Comparison of ENCODE assay signal across 1 cellular context in the genomic region with DNA sequence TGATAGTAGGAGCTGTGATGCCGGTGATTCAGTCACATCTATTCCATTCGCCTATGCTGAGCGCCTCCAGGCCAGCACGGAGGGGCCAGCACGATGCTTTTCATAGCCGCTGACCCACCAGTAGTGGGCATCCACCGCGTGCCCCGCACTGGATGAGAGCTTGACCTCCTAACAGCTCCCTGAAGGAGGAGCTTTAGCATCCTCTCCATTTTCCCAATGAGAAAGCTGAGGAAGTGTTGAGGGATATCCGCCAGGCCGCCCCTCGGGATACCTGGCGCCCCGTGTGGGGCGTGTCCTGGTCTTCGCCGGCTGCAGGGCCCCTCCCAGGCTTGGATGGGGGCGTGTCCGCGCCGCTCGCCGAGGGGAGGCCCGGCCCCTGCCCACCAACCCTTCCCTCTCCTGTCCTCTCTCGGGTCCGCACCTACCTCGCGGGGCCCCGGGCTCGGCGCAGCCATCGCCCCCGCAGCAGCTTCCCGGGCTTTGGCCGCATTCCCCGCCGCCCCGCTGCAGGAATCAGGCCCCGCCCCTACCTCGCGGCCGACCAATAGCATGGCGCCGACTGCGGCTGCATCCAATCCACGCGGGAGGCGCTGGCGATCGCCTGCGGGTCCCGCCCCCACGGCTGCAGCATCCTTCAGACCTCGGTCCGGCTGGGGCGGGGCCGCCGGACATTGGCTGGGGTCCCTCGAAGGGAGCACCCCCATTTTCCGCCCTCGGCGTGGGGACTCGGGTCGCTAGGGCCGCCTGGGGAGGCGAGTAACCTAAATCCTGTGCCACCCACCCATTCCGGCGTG.
TF ChIP-seq lines count a peak whose summit lies in the region.

A gene with protein sequence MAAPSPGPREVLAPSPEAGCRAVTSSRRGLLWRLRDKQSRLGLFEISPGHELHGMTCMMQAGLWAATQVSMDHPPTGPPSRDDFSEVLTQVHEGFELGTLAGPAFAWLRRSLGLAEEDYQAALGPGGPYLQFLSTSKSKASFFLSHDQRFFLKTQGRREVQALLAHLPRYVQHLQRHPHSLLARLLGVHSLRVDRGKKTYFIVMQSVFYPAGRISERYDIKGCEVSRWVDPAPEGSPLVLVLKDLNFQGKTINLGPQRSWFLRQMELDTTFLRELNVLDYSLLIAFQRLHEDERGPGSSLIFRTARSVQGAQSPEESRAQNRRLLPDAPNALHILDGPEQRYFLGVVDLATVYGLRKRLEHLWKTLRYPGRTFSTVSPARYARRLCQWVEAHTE (minus strand): TSS at position 480 of the 794 bp plus-strand sequence. CDS start 25 bp downstream, at position 455.

TF ChIP-seq in HepG2, 621 proteins besides CTCF, POLR2A, EP300 and RAD21 (continued from another document and continues in another):
- TF ChIP-seq, protein P1, sequence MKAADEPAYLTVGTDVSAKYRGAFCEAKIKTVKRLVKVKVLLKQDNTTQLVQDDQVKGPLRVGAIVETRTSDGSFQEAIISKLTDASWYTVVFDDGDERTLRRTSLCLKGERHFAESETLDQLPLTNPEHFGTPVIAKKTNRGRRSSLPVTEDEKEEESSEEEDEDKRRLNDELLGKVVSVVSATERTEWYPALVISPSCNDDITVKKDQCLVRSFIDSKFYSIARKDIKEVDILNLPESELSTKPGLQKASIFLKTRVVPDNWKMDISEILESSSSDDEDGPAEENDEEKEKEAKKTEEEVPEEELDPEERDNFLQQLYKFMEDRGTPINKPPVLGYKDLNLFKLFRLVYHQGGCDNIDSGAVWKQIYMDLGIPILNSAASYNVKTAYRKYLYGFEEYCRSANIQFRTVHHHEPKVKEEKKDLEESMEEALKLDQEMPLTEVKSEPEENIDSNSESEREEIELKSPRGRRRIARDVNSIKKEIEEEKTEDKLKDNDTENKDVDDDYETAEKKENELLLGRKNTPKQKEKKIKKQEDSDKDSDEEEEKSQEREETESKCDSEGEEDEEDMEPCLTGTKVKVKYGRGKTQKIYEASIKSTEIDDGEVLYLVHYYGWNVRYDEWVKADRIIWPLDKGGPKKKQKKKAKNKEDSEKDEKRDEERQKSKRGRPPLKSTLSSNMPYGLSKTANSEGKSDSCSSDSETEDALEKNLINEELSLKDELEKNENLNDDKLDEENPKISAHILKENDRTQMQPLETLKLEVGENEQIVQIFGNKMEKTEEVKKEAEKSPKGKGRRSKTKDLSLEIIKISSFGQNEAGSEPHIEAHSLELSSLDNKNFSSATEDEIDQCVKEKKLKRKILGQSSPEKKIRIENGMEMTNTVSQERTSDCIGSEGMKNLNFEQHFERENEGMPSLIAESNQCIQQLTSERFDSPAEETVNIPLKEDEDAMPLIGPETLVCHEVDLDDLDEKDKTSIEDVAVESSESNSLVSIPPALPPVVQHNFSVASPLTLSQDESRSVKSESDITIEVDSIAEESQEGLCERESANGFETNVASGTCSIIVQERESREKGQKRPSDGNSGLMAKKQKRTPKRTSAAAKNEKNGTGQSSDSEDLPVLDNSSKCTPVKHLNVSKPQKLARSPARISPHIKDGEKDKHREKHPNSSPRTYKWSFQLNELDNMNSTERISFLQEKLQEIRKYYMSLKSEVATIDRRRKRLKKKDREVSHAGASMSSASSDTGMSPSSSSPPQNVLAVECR (CRISPR knock-in tag; IDR thresholded peaks at IDR 0.05; ENCODE audit: borderline replicate concordance) = peak; percentile 41; the same call in 1 of the 2 replicates
- TF ChIP-seq ZNF83 (CRISPR knock-in tag; IDR thresholded peaks at IDR 0.05; ENCODE audit: borderline replicate concordance) (no peak), ZNF142 (CRISPR knock-in tag; IDR thresholded peaks at IDR 0.05) (no peak), MYNN (CRISPR knock-in tag; IDR thresholded peaks at IDR 0.05; ENCODE audit: low read depth) (no peak), ZC3H4 (CRISPR knock-in tag; IDR thresholded peaks at IDR 0.05; ENCODE audit: borderline replicate concordance) (no peak), ASH2L (IDR thresholded peaks at IDR 0.05; ENCODE audit: insufficient read length, low read depth, low read length) (peak; percentile 21), ZNF678 (CRISPR knock-in tag; IDR thresholded peaks at IDR 0.05) (no peak), ONECUT2 (CRISPR knock-in tag; IDR thresholded peaks at IDR 0.05) (no peak), SP5 (CRISPR knock-in tag; IDR thresholded peaks at IDR 0.05; ENCODE audit: borderline replicate concordance, low read depth) (peak; percentile 45; the same call in 1 of the 2 replicates), ZNF446 (CRISPR knock-in tag; IDR thresholded peaks at IDR 0.05) (peak; percentile 61; the same call in 1 of the 2 replicates), PCBP1 (IDR thresholded peaks at IDR 0.05; ENCODE audit: borderline replicate concordance, low read depth, low read length) (0 out of 2 replicates have a peak, but pooled peaks have one; percentile 25), ZBTB21 (CRISPR knock-in tag; IDR thresholded peaks at IDR 0.05) (no peak), TFE3 (CRISPR knock-in tag; IDR thresholded peaks at IDR 0.05) (no peak), KDM5A (IDR thresholded peaks at IDR 0.05; ENCODE audit: borderline replicate concordance, low read length) (no peak), ZSCAN29 (CRISPR knock-in tag; conservative IDR thresholded peaks at IDR 0.05) (no peak)
- TF ChIP-seq, protein P2, sequence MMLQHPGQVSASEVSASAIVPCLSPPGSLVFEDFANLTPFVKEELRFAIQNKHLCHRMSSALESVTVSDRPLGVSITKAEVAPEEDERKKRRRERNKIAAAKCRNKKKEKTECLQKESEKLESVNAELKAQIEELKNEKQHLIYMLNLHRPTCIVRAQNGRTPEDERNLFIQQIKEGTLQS (CRISPR knock-in tag; IDR thresholded peaks at IDR 0.05) = no peak
- TF ChIP-seq, protein P3, sequence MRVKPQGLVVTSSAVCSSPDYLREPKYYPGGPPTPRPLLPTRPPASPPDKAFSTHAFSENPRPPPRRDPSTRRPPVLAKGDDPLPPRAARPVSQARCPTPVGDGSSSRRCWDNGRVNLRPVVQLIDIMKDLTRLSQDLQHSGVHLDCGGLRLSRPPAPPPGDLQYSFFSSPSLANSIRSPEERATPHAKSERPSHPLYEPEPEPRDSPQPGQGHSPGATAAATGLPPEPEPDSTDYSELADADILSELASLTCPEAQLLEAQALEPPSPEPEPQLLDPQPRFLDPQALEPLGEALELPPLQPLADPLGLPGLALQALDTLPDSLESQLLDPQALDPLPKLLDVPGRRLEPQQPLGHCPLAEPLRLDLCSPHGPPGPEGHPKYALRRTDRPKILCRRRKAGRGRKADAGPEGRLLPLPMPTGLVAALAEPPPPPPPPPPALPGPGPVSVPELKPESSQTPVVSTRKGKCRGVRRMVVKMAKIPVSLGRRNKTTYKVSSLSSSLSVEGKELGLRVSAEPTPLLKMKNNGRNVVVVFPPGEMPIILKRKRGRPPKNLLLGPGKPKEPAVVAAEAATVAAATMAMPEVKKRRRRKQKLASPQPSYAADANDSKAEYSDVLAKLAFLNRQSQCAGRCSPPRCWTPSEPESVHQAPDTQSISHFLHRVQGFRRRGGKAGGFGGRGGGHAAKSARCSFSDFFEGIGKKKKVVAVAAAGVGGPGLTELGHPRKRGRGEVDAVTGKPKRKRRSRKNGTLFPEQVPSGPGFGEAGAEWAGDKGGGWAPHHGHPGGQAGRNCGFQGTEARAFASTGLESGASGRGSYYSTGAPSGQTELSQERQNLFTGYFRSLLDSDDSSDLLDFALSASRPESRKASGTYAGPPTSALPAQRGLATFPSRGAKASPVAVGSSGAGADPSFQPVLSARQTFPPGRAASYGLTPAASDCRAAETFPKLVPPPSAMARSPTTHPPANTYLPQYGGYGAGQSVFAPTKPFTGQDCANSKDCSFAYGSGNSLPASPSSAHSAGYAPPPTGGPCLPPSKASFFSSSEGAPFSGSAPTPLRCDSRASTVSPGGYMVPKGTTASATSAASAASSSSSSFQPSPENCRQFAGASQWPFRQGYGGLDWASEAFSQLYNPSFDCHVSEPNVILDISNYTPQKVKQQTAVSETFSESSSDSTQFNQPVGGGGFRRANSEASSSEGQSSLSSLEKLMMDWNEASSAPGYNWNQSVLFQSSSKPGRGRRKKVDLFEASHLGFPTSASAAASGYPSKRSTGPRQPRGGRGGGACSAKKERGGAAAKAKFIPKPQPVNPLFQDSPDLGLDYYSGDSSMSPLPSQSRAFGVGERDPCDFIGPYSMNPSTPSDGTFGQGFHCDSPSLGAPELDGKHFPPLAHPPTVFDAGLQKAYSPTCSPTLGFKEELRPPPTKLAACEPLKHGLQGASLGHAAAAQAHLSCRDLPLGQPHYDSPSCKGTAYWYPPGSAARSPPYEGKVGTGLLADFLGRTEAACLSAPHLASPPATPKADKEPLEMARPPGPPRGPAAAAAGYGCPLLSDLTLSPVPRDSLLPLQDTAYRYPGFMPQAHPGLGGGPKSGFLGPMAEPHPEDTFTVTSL (CRISPR knock-in tag; IDR thresholded peaks at IDR 0.05; ENCODE audit: borderline replicate concordance) = no peak
- TF ChIP-seq, protein P4, sequence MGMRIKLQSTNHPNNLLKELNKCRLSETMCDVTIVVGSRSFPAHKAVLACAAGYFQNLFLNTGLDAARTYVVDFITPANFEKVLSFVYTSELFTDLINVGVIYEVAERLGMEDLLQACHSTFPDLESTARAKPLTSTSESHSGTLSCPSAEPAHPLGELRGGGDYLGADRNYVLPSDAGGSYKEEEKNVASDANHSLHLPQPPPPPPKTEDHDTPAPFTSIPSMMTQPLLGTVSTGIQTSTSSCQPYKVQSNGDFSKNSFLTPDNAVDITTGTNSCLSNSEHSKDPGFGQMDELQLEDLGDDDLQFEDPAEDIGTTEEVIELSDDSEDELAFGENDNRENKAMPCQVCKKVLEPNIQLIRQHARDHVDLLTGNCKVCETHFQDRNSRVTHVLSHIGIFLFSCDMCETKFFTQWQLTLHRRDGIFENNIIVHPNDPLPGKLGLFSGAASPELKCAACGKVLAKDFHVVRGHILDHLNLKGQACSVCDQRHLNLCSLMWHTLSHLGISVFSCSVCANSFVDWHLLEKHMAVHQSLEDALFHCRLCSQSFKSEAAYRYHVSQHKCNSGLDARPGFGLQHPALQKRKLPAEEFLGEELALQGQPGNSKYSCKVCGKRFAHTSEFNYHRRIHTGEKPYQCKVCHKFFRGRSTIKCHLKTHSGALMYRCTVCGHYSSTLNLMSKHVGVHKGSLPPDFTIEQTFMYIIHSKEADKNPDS (CRISPR knock-in tag; IDR thresholded peaks at IDR 0.05) = no peak
- TF ChIP-seq, protein P5, sequence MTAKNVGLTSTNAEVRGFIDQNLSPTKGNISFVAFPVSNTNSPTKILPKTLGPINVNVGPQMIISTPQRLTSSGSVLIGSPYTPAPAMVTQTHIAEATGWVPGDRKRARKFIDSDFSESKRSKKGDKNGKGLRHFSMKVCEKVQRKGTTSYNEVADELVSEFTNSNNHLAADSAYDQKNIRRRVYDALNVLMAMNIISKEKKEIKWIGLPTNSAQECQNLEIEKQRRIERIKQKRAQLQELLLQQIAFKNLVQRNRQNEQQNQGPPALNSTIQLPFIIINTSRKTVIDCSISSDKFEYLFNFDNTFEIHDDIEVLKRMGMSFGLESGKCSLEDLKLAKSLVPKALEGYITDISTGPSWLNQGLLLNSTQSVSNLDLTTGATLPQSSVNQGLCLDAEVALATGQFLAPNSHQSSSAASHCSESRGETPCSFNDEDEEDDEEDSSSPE (CRISPR knock-in tag; IDR thresholded peaks at IDR 0.05) = 0 out of 2 replicates have a peak, but pooled peaks have one; percentile 49
- TF ChIP-seq, protein P6, sequence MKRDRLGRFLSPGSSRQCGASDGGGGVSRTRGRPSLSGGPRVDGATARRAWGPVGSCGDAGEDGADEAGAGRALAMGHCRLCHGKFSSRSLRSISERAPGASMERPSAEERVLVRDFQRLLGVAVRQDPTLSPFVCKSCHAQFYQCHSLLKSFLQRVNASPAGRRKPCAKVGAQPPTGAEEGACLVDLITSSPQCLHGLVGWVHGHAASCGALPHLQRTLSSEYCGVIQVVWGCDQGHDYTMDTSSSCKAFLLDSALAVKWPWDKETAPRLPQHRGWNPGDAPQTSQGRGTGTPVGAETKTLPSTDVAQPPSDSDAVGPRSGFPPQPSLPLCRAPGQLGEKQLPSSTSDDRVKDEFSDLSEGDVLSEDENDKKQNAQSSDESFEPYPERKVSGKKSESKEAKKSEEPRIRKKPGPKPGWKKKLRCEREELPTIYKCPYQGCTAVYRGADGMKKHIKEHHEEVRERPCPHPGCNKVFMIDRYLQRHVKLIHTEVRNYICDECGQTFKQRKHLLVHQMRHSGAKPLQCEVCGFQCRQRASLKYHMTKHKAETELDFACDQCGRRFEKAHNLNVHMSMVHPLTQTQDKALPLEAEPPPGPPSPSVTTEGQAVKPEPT (CRISPR knock-in tag; IDR thresholded peaks at IDR 0.05; ENCODE audit: low read depth) = no peak
